Comparison of ENCODE assay signal across 24 cellular contexts in genomic region chr10:5360318-5360915, GRCh38. TPM values are rescaled to one million over a fixed set of nuclear protein-coding genes. Genes with fewer than 3 reads are reported as not detected.
"Had no signal": no experiment of that assay in that cellular context is flagged by ENCODE, and none has a peak within 500 bp of the region (broad histone marks: within the 10 kb centered on the region; RNA-seq: fewer than 3 reads in every experiment).

No MANE protein-coding gene starts in this region.

- H3K36me3 ChIP-seq: breast epithelium, esophagus muscularis mucosa, lower lobe of right lung, sigmoid colon, transverse colon had no signal

- H3K27ac ChIP-seq: breast epithelium, dorsolateral prefrontal cortex, esophagus muscularis mucosa, lower lobe of right lung, sigmoid colon, transverse colon had no signal

- ATAC-seq: activated T-helper 17 cell treated with anti-CD3 and anti-CD28 coated beads, Interleukin-2, amount 50 U/mL, for 72 hours; effector memory CD8-positive, alpha-beta T cell; left cardiac atrium; lower lobe of right lung; naive thymus-derived CD8-positive, alpha-beta T cell; stimulated activated naive B cell treated with anti-CD40 and anti-IgM and Interleukin-4, amounts not matched to agents 10 μg/mL and 1 μg/mL and 100 μg/mL, for 72 hours; WTC11 had no signal

- DNase-seq: activated naive CD8-positive, alpha-beta T cell treated with anti-CD3 and anti-CD28 coated beads for 36 hours; activated T-cell treated with anti-CD3 and anti-CD28 coated beads, Interleukin-2, amount 50 U/mL, for 24 hours; dorsolateral prefrontal cortex; effector memory CD8-positive, alpha-beta T cell; hypothalamus; left cardiac atrium; lower lobe of right lung; mesendoderm; naive thymus-derived CD8-positive, alpha-beta T cell; retina; sigmoid colon; stimulated activated CD4-positive, alpha-beta T cell treated with anti-CD3 and anti-CD28 coated beads, Interleukin-2, amount 100 ng/mL, for 48 hours; stimulated activated CD8-positive, alpha-beta memory T cell treated with anti-CD3 and anti-CD28 coated beads, Interleukin-4, amount 100 ng/mL, for 48 hours; stimulated activated naive B cell treated with anti-CD40 and anti-IgM and Interleukin-4, amounts not matched to agents 10 μg/mL and 1 μg/mL and 100 μg/mL, for 72 hours; transverse colon had no signal

- H3K4me1 ChIP-seq: breast epithelium, esophagus muscularis mucosa, lower lobe of right lung, sigmoid colon had no signal

- FAIRE-seq: astrocyte, colon, frontal cortex, TTC549, urothelium cell line had no signal

- H3K4me3 ChIP-seq: breast epithelium, dorsolateral prefrontal cortex, esophagus muscularis mucosa, lower lobe of right lung, sigmoid colon, transverse colon had no signal

- H3K9me3 ChIP-seq: breast epithelium, esophagus muscularis mucosa, lower lobe of right lung, sigmoid colon, transverse colon had no signal

RNA-seq across cellular contexts. Expression of gene UCN3, which starts 4.3 kb away (rescaled TPM):
- polyA plus RNA-seq: naive thymus-derived CD8-positive, alpha-beta T cell had no signal

RNA-seq across cellular contexts. Expression of gene TUBAL3, which starts 44.2 kb away (rescaled TPM):
- polyA plus RNA-seq: naive thymus-derived CD8-positive, alpha-beta T cell had no signal
